Comparison of ENCODE assay signal across 20 cellular contexts in the genomic region with DNA sequence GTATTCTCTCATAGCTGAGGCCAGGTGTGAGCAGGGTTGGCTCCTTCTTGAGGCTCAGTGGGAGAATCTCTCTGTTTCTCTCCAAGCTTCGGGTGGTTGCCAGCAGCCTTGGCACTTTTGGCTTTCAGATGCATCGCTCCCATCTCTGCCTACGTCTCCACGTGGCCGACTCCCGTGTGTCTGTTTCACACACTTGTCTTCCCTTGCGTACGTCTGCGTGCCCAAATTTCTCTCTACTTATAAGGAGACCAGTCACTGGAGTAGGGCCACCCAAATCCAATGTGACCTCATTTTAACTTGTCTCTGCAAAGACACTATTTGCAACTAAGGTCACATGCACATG. TPM values are rescaled to one million over a fixed set of nuclear protein-coding genes. Genes with fewer than 3 reads are reported as not detected.
"Had no signal": no experiment of that assay in that cellular context is flagged by ENCODE, and none has a peak within 500 bp of the region (broad histone marks: within the 10 kb centered on the region; RNA-seq: fewer than 3 reads in every experiment).

No MANE protein-coding gene starts in this region.

- H3K9me3 ChIP-seq: left lung, right lobe of liver, upper lobe of right lung had no signal

- ATAC-seq: activated CD8-positive, alpha-beta T cell treated with anti-CD3 and anti-CD28 coated beads for 36 hours; activated T-cell treated with anti-CD3 and anti-CD28 coated beads, Interleukin-2, amount 50 U/mL, for 4 hours; left lung; right lobe of liver; stimulated activated effector memory CD8-positive, alpha-beta T cell treated with anti-CD3 and anti-CD28 coated beads, Interleukin-12 subunit alpha, Interleukin-12 subunit beta, amount 100 ng/mL, for 72 hours; upper lobe of right lung had no signal

- H3K27me3 ChIP-seq: left lung, right lobe of liver, upper lobe of right lung had no signal

- H3K4me1 ChIP-seq: neural progenitor cell, right lobe of liver, upper lobe of right lung had no signal

- H3K4me3 ChIP-seq: left lung, neural progenitor cell, right lobe of liver, SK-N-MC, upper lobe of right lung had no signal

- DNase-seq: activated CD4-positive, alpha-beta T cell treated with anti-CD3 and anti-CD28 coated beads, Interleukin-2, amount 10 ng/mL, durations not matched to agents 24 days and 14 days; activated CD8-positive, alpha-beta T cell treated with anti-CD3 and anti-CD28 coated beads for 36 hours; activated naive CD4-positive, alpha-beta T cell treated with anti-CD3 and anti-CD28 coated beads, Interleukin-2, amount 10 ng/mL, durations not matched to agents 7 days and 5 days; activated T-cell treated with anti-CD3 and anti-CD28 coated beads, Interleukin-2, amount 50 U/mL, for 4 hours; effector memory CD4-positive, alpha-beta T cell; glutamatergic neuron; hippocampal formation; kidney; left lung; midbrain; stimulated activated CD4-positive, alpha-beta T cell treated with anti-CD3 and anti-CD28 coated beads, Interleukin-4, amount 100 ng/mL, for 24 hours; T-helper 9 cell had no signal

- H3K9ac ChIP-seq: neural progenitor cell had no signal

- H3K27ac ChIP-seq: left lung, neural progenitor cell, right lobe of liver, SK-N-MC, upper lobe of right lung had no signal

- H3K36me3 ChIP-seq: neural progenitor cell, right lobe of liver had no signal

RNA-seq across cellular contexts. Expression of gene LRRC46, which starts 24.6 kb away (rescaled TPM):
- total RNA-seq: bronchial epithelial cell, cerebellum, lung microvascular endothelial cell had no signal
